Comparison of ENCODE assay signal across 16 cellular contexts in genomic region chr13:98878421-98879126, GRCh38.
DNase-seq lines count a peak whose midpoint lies in the region; ATAC-seq lines count a peak whose summit lies in the region.
"Had no signal": no experiment of that assay in that cellular context is flagged by ENCODE, and none has a peak within 500 bp of the region (broad histone marks: within the 10 kb centered on the region; RNA-seq: fewer than 3 reads in every experiment).

No MANE protein-coding gene starts in this region.

- peaks cover 30% of the 10 kb centered on the region for H3K4me1 Mint-ChIP-seq in T-helper 2 cell treated with Interferon-gamma antibody and Interleukin-4, amounts not matched to agents 5 μg/mL and 100 μg/mL, for 36 hours (ENCODE audit: low read depth)
- H3K4me1 Mint-ChIP-seq in stimulated activated naive CD8-positive, alpha-beta T cell treated with anti-CD3 and anti-CD28 coated beads, Interleukin-15, amount 100 ng/mL, for 72 hours = peaks cover 20% of the 10 kb centered on the region

- peaks cover 10% of the 10 kb centered on the region for H3K9me3 Mint-ChIP-seq in T-helper 2 cell treated with Interferon-gamma antibody and Interleukin-4, amounts not matched to agents 5 μg/mL and 100 μg/mL, for 36 hours
- H3K9me3 Mint-ChIP-seq in stimulated activated naive CD8-positive, alpha-beta T cell treated with anti-CD3 and anti-CD28 coated beads, Interleukin-15, amount 100 ng/mL, for 72 hours = peaks cover 6 to 9% of the 10 kb centered on the region in 2 donors

- intact Hi-C loops in left ventricle myocardium superior (cut with micrococcal nuclease) = no loop called here

- H3K36me3 Mint-ChIP-seq in T-helper 2 cell treated with Interferon-gamma antibody and Interleukin-4, amounts not matched to agents 5 μg/mL and 100 μg/mL, for 36 hours (ENCODE audit: low read depth) = peaks cover 75% of the 10 kb centered on the region

- no peak for DNase-seq in T-helper 2 cell treated with Interferon-gamma antibody and Interleukin-4, amounts not matched to agents 5 μg/mL and 100 μg/mL, for 36 hours (ENCODE audit: low spot score)
- DNase-seq in T-helper 2 cell (no peak), left ventricle myocardium superior (no peak), T1000 (lab: John Stamatoyannopoulos, UW) (no peak)
- no peak for DNase-seq in stimulated activated naive CD8-positive, alpha-beta T cell treated with anti-CD3 and anti-CD28 coated beads, Interleukin-15, amount 100 ng/mL, for 72 hours
- no peak for DNase-seq in stimulated activated CD4-positive, alpha-beta T cell treated with anti-CD3 and anti-CD28 coated beads, Interleukin-12 subunit alpha, Interleukin-12 subunit beta, amount 100 ng/mL, for 4 hours
- DNase-seq: activated gamma-delta T cell treated with Interleukin-2 at 50 U/mL for 16 hours, Caco-2, IMR-90, islet precursor cell, NCI-H2227 treated with DMSO at 0.1 percent for 48 hours, SJCRH30 had no signal

- H3K4me3 Mint-ChIP-seq in T-helper 2 cell treated with Interferon-gamma antibody and Interleukin-4, amounts not matched to agents 5 μg/mL and 100 μg/mL, for 36 hours = no peak overlapping the region
- no peak overlapping the region for H3K4me3 Mint-ChIP-seq in stimulated activated naive CD8-positive, alpha-beta T cell treated with anti-CD3 and anti-CD28 coated beads, Interleukin-15, amount 100 ng/mL, for 72 hours

- H3K27ac Mint-ChIP-seq in T-helper 2 cell treated with Interferon-gamma antibody and Interleukin-4, amounts not matched to agents 5 μg/mL and 100 μg/mL, for 36 hours = peak overlapping the region; percentile 41
- H3K27ac Mint-ChIP-seq in stimulated activated naive CD8-positive, alpha-beta T cell treated with anti-CD3 and anti-CD28 coated beads, Interleukin-15, amount 100 ng/mL, for 72 hours = peak overlapping the region; percentile 61 to 88

- no peaks in the 10 kb centered on the region for H3K27me3 Mint-ChIP-seq in T-helper 2 cell treated with Interferon-gamma antibody and Interleukin-4, amounts not matched to agents 5 μg/mL and 100 μg/mL, for 36 hours (ENCODE audit: low read depth)
- no peaks in the 10 kb centered on the region for H3K27me3 Mint-ChIP-seq in stimulated activated naive CD8-positive, alpha-beta T cell treated with anti-CD3 and anti-CD28 coated beads, Interleukin-15, amount 100 ng/mL, for 72 hours

- H3K27ac ChIP-seq in angular gyrus (ENCODE audit: low read depth, low read length) = peak overlapping the region; percentile 23
- H3K27ac ChIP-seq: A549, prostate gland, SJCRH30 had no signal

- ATAC-seq in left ventricle myocardium superior (peak; percentile 66), GM18858 (IDR thresholded peaks at IDR 0.05; ENCODE audit: unreplicated experiment) (no peak)
- no peak for ATAC-seq in stimulated activated naive CD8-positive, alpha-beta T cell treated with anti-CD3 and anti-CD28 coated beads, Interleukin-15, amount 100 ng/mL, for 72 hours
- ATAC-seq: A549 had no signal
